In genomic region chr7:74222851-74223710, GRCh38 we compare ENCODE assay signal across 3 cellular contexts.
TF ChIP-seq lines count a peak whose summit lies in the region.

No MANE protein-coding gene starts in this region.

TF ChIP-seq in HepG2, 621 proteins besides CTCF, POLR2A, EP300 and RAD21:
- TF ChIP-seq ZNF121 (CRISPR knock-in tag; IDR thresholded peaks at IDR 0.05) = peak; percentile 59; the same call in 1 of the 2 replicates
- no peak for TF ChIP-seq BCL3 (CRISPR knock-in tag; IDR thresholded peaks at IDR 0.05)
- no peak for TF ChIP-seq ZNF781 (CRISPR knock-in tag; IDR thresholded peaks at IDR 0.05; ENCODE audit: borderline replicate concordance, not compliant biosample characterization)

TF ChIP-seq in HEK293, 187 proteins besides CTCF, POLR2A, EP300 and RAD21:
- TF ChIP-seq BCL6B (tag by site-specific recombination; IDR thresholded peaks at IDR 0.05) = no peak
- no peak for TF ChIP-seq KLF10 (tag by site-specific recombination; IDR thresholded peaks at IDR 0.05)
- peak; percentile 43 for TF ChIP-seq ZIC2 (tag by site-specific recombination; IDR thresholded peaks at IDR 0.05)
- no peak for TF ChIP-seq ZNF449 (tag by site-specific recombination; IDR thresholded peaks at IDR 0.05)
- TF ChIP-seq ZNF398 (tag by site-specific recombination; IDR thresholded peaks at IDR 0.05) = no peak
- TF ChIP-seq ZNF121 (tag by site-specific recombination; IDR thresholded peaks at IDR 0.05) = peak; percentile 70
- TF ChIP-seq ZNF148 (tag by site-specific recombination; IDR thresholded peaks at IDR 0.05; ENCODE audit: borderline replicate concordance) = no peak
- no peak for TF ChIP-seq REPIN1 (tag by site-specific recombination; IDR thresholded peaks at IDR 0.05; ENCODE audit: low read depth)

TF ChIP-seq in GM12878, 131 proteins besides CTCF, POLR2A, EP300 and RAD21:
- TF ChIP-seq RBBP5 (conservative IDR thresholded peaks at IDR 0.05) (no peak), IRF3 (IDR thresholded peaks at IDR 0.05) (no peak), ATF2 (IDR thresholded peaks at IDR 0.05; ENCODE audit: low read length) (0 out of 2 replicates have a peak, but pooled peaks have one; percentile 32), PML (IDR thresholded peaks at IDR 0.05; ENCODE audit: low read length) (peak; percentile 47; the same call in 1 of the 2 replicates), YBX1 (IDR thresholded peaks at IDR 0.05) (no peak), SMAD5 (IDR thresholded peaks at IDR 0.05; ENCODE audit: low read depth) (0 out of 2 replicates have a peak, but pooled peaks have one; percentile 52), NR2C1 (IDR thresholded peaks at IDR 0.05) (no peak), PAX8 (IDR thresholded peaks at IDR 0.05) (no peak), CREB1 (IDR thresholded peaks at IDR 0.05; ENCODE audit: low read depth) (0 out of 2 replicates have a peak, but pooled peaks have one; percentile 9)
TF ChIP-seq in GM12878: peak in this region for 4.
